ENCODE assay signal across 18 cellular contexts in the genomic region with DNA sequence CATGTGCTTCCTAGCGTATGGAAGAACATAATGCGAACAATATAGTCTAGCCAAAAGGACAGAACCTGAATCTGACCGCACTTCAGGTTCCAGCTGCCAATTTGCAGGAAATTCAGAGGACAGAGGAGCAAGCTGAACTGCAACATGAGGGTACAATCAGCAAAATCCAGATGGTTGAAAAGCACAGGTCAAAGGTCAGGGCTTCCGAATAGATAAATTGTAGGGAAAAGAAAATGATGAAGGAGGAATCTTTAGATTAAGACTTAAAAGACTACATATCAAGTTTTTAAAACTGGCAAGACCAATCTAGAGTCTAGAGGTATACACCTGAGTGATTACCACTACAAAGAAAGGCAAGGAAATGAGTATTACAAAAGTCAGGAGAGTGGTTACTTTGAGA.
"Had no signal": no experiment of that assay in that cellular context is flagged by ENCODE, and none has a peak within 500 bp of the region (broad histone marks: within the 10 kb centered on the region; RNA-seq: fewer than 3 reads in every experiment).

No MANE protein-coding gene starts in this region.

- H3K27me3 Mint-ChIP-seq: activated naive CD8-positive, alpha-beta T cell treated with anti-CD3 and anti-CD28 coated beads, Interleukin-2, amount 50 U/mL, for 24 hours; naive thymus-derived CD4-positive, alpha-beta T cell; stimulated activated naive CD8-positive, alpha-beta T cell treated with anti-CD3 and anti-CD28 coated beads, Interleukin-15, amount 100 ng/mL, for 72 hours had no signal

- H3K27me3 ChIP-seq: cardiac muscle cell, dorsolateral prefrontal cortex, left lung, neutrophil, spleen, testis had no signal

- H3K27ac ChIP-seq: cardiac muscle cell, dorsolateral prefrontal cortex, left lung, neutrophil, prostate gland, spleen, testis had no signal

- FAIRE-seq: astrocyte, endometrium, kidney had no signal

- H3K36me3 ChIP-seq: prostate gland had no signal

- H3K9me3 Mint-ChIP-seq: activated naive CD8-positive, alpha-beta T cell treated with anti-CD3 and anti-CD28 coated beads, Interleukin-2, amount 50 U/mL, for 24 hours; naive thymus-derived CD4-positive, alpha-beta T cell; stimulated activated naive CD8-positive, alpha-beta T cell treated with anti-CD3 and anti-CD28 coated beads, Interleukin-15, amount 100 ng/mL, for 72 hours had no signal

- H3K4me3 ChIP-seq: cardiac muscle cell, dorsolateral prefrontal cortex, left lung, prostate gland, spleen, testis had no signal

- H3K9me3 ChIP-seq: left lung, neutrophil, prostate gland, spleen, testis had no signal

- H3K4me1 ChIP-seq: prostate gland, spleen, testis had no signal

- DNase-seq: activated naive CD4-positive, alpha-beta T cell; activated naive CD8-positive, alpha-beta T cell treated with anti-CD3 and anti-CD28 coated beads, Interleukin-2, amount 50 U/mL, for 24 hours; activated T-cell treated with anti-CD3 and anti-CD28 coated beads for 4 hours; dorsolateral prefrontal cortex; hippocampal formation; kidney; left lung; naive thymus-derived CD4-positive, alpha-beta T cell; spleen; stimulated activated naive CD8-positive, alpha-beta T cell treated with anti-CD3 and anti-CD28 coated beads, Interleukin-15, amount 100 ng/mL, for 72 hours; SW 1271; T-helper 9 cell; testis had no signal

- H3K27ac Mint-ChIP-seq: activated naive CD8-positive, alpha-beta T cell treated with anti-CD3 and anti-CD28 coated beads, Interleukin-2, amount 50 U/mL, for 24 hours; naive thymus-derived CD4-positive, alpha-beta T cell; stimulated activated naive CD8-positive, alpha-beta T cell treated with anti-CD3 and anti-CD28 coated beads, Interleukin-15, amount 100 ng/mL, for 72 hours had no signal

- H3K4me3 Mint-ChIP-seq: activated naive CD8-positive, alpha-beta T cell treated with anti-CD3 and anti-CD28 coated beads, Interleukin-2, amount 50 U/mL, for 24 hours; naive thymus-derived CD4-positive, alpha-beta T cell; stimulated activated naive CD8-positive, alpha-beta T cell treated with anti-CD3 and anti-CD28 coated beads, Interleukin-15, amount 100 ng/mL, for 72 hours had no signal
